In genomic region chr12:50925342-50925651, GRCh38 we compare ENCODE assay signal across 8 cellular contexts. TPM values are rescaled to one million over a fixed set of nuclear protein-coding genes. Genes with fewer than 3 reads are reported as not detected.
A peak's percentile ranks its signal among the peaks of the same experiment; 100 is the strongest.
DNase-seq lines count a peak whose midpoint lies in the region; ATAC-seq and TF ChIP-seq lines count a peak whose summit lies in the region.

No MANE protein-coding gene starts in this region.

- peak overlapping the region; percentile 78 for H2AFZ ChIP-seq in Loucy (ENCODE audit: low read length)

- peak overlapping the region; percentile 99 for H3K4me3 Mint-ChIP-seq in dendritic cell treated with granulocyte-macrophage colony-stimulating factor and Interleukin-4, amounts not matched to agents 40 ng/mL and 50 ng/mL, for 4 days

- H3K79me2 ChIP-seq in Loucy (ENCODE audit: insufficient read depth, low read length) = peaks cover 56% of the 10 kb centered on the region

- TF ChIP-seq CTCF in Loucy (conservative IDR thresholded peaks at IDR 0.05; ENCODE audit: low read length) (no peak), mucosa of descending colon (IDR thresholded peaks at IDR 0.05) (no peak)

- H3K4me1 Mint-ChIP-seq in dendritic cell treated with granulocyte-macrophage colony-stimulating factor and Interleukin-4, amounts not matched to agents 40 ng/mL and 50 ng/mL, for 4 days (ENCODE audit: low read depth) = peaks cover 43% of the 10 kb centered on the region

- H3K9me3 ChIP-seq in ES-I3 (ENCODE audit: control insufficient read depth, insufficient read depth, low read length) (no peaks in the 10 kb centered on the region), Loucy (ENCODE audit: insufficient read depth, low read depth, low read length) (no peaks in the 10 kb centered on the region), mucosa of descending colon (no peaks in the 10 kb centered on the region)

- peaks cover 12% of the 10 kb centered on the region for H4K20me1 ChIP-seq in Loucy (ENCODE audit: insufficient read depth, low read length, poor library complexity, severe bottlenecking)

- peaks cover 19% of the 10 kb centered on the region for H3K4me1 ChIP-seq in ES-I3 (ENCODE audit: insufficient read depth, low read length)
- peaks cover 61% of the 10 kb centered on the region for H3K4me1 ChIP-seq in Loucy (ENCODE audit: insufficient read depth, low read length, poor library complexity, severe bottlenecking)
- peaks cover 15% of the 10 kb centered on the region for H3K4me1 ChIP-seq in mucosa of descending colon (ENCODE audit: low read depth)

- H3K4me3 ChIP-seq in Loucy (ENCODE audit: low read length, poor library complexity, severe bottlenecking) (peak overlapping the region; percentile 92), mucosa of descending colon (peak overlapping the region; percentile 27)

- H3K27me3 Mint-ChIP-seq in dendritic cell treated with granulocyte-macrophage colony-stimulating factor and Interleukin-4, amounts not matched to agents 40 ng/mL and 50 ng/mL, for 4 days = no peaks in the 10 kb centered on the region

- peak; percentile 41 for ATAC-seq in mucosa of descending colon

- H3K4me2 ChIP-seq in Loucy (ENCODE audit: low read depth, low read length, poor library complexity, severe bottlenecking) = peak overlapping the region; percentile 98

- H3K36me3 Mint-ChIP-seq in dendritic cell treated with granulocyte-macrophage colony-stimulating factor and Interleukin-4, amounts not matched to agents 40 ng/mL and 50 ng/mL, for 4 days (ENCODE audit: low read depth) = peaks cover 49% of the 10 kb centered on the region

- peak overlapping the region; percentile 97 for H3K27ac Mint-ChIP-seq in dendritic cell treated with granulocyte-macrophage colony-stimulating factor and Interleukin-4, amounts not matched to agents 40 ng/mL and 50 ng/mL, for 4 days

- no peaks in the 10 kb centered on the region for H3K9me2 ChIP-seq in Loucy (replicated peaks; ENCODE audit: low read depth, low read length)

- no peaks in the 10 kb centered on the region for H3K27me3 ChIP-seq in Loucy (ENCODE audit: insufficient read depth, low read length, poor library complexity, severe bottlenecking)

- no peaks in the 10 kb centered on the region for H3K9me3 Mint-ChIP-seq in dendritic cell treated with granulocyte-macrophage colony-stimulating factor and Interleukin-4, amounts not matched to agents 40 ng/mL and 50 ng/mL, for 4 days

- no peaks in the 10 kb centered on the region for H3F3A ChIP-seq in Loucy (ENCODE audit: low read depth)

- intact Hi-C loops in dendritic cell treated with granulocyte-macrophage colony-stimulating factor and Interleukin-4, amounts not matched to agents 40 ng/mL and 50 ng/mL, for 4 days (cut with micrococcal nuclease) = loop anchor here (5.0 kb wide), 4 partner anchors 82 to 158 kb away; partner anchors contain the start of gene SLC11A2
- intact Hi-C loops in mucosa of descending colon (cut with DNase I, micrococcal nuclease) = no loop called here

- DNase-seq in mucosa of descending colon (peak in 1 of 3 donors; percentile 34), NCI-H446 treated with DMSO at 0.1 percent for 48 hours (lab: John Stamatoyannopoulos, UW) (no peak), DMS114 treated with DMSO at 0.1 percent for 48 hours (lab: John Stamatoyannopoulos, UW; ENCODE audit: unreplicated experiment) (no peak), SW480 (ENCODE audit: low spot score) (no peak)
- DNase-seq in stimulated activated naive CD4-positive, alpha-beta T cell treated with Interleukin-2 at 50 U/mL for 16 hours (lab: John Stamatoyannopoulos, UW) = no peak

- peak overlapping the region; percentile 27 for H3K9ac ChIP-seq in ES-I3 (ENCODE audit: low read depth, low read length)
- H3K9ac ChIP-seq in Loucy (ENCODE audit: low read depth, low read length, poor library complexity, severe bottlenecking) = peak overlapping the region; percentile 93

- no peaks in the 10 kb centered on the region for H3K36me3 ChIP-seq in ES-I3 (ENCODE audit: insufficient read depth, low read length)
- H3K36me3 ChIP-seq in Loucy (ENCODE audit: insufficient read depth, low read length) = no peaks in the 10 kb centered on the region
- no peaks in the 10 kb centered on the region for H3K36me3 ChIP-seq in mucosa of descending colon (ENCODE audit: low read depth)

RNA-seq across cellular contexts. Expression of gene HIGD1C, which starts 27.0 kb away (rescaled TPM):
- not detected for total RNA-seq in mucosa of descending colon
